1 cellular context compared by ENCODE assay signal in the genomic region with DNA sequence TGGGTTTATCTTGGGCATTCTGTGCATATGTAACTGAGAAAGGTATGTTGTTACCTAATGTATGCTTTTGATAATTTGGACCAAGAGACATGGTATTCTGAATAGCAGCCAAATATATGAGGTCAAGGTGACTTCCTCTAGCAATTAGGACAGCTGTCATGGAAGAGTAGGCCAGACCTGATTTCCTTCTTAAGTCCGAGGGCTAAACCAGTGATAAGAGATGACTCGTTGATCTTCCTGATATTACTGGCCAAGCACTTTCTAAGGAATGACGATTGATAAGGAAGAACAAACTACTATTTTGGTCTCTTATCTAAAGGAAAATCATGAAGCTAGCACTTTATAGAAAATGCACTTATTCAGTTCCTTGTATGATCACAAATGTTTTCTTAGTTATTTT.
TF ChIP-seq lines count a peak whose summit lies in the region.

No MANE protein-coding gene starts in this region.

TF ChIP-seq in SK-N-SH, 30 proteins besides CTCF, POLR2A, EP300 and RAD21 (continued from another document):
- TF ChIP-seq NFIC (IDR thresholded peaks at IDR 0.05; ENCODE audit: borderline replicate concordance) (peak; percentile 44; the same call in 1 of the 2 replicates), TCF12 (IDR thresholded peaks at IDR 0.05) (peak; percentile 26), ZBTB33 (IDR thresholded peaks at IDR 0.05; ENCODE audit: borderline replicate concordance, low read depth) (no peak)
- TF ChIP-seq, protein P1, sequence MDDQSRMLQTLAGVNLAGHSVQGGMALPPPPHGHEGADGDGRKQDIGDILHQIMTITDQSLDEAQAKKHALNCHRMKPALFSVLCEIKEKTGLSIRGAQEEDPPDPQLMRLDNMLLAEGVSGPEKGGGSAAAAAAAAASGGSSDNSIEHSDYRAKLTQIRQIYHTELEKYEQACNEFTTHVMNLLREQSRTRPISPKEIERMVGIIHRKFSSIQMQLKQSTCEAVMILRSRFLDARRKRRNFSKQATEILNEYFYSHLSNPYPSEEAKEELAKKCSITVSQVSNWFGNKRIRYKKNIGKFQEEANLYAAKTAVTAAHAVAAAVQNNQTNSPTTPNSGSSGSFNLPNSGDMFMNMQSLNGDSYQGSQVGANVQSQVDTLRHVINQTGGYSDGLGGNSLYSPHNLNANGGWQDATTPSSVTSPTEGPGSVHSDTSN (IDR thresholded peaks at IDR 0.05), result peak; percentile 34
TF ChIP-seq in SK-N-SH: peak in this region for 4.
